Comparison of ENCODE assay signal across 8 cellular contexts in genomic region chr1:236868625-236869467, GRCh38.
DNase-seq lines count a peak whose midpoint lies in the region; ATAC-seq and TF ChIP-seq lines count a peak whose summit lies in the region.

No MANE protein-coding gene starts in this region.

- H3K9me3 Mint-ChIP-seq in CD14-positive monocyte, result peaks cover 0 to 2% (median 0%) of the 10 kb centered on the region in 7 donors
- H3K9me3 Mint-ChIP-seq in activated T-cell treated with anti-CD3 and anti-CD28 coated beads, Interleukin-2, amount 50 U/mL, for 4 hours, result no peaks in the 10 kb centered on the region

- peak; percentile 74 for ATAC-seq in GM18867 (IDR thresholded peaks at IDR 0.05; ENCODE audit: unreplicated experiment)
- peak; percentile 67 for ATAC-seq in HG03095 (IDR thresholded peaks at IDR 0.05; ENCODE audit: unreplicated experiment)
- peak in 1 of 2 donors; percentile 71 for ATAC-seq in activated T-cell treated with anti-CD3 and anti-CD28 coated beads, Interleukin-2, amount 50 U/mL, for 4 hours

- H3K27me3 Mint-ChIP-seq in CD14-positive monocyte (ENCODE audit: low read depth in 3 of 3), result no peaks in the 10 kb centered on the region
- H3K27me3 Mint-ChIP-seq in activated T-cell treated with anti-CD3 and anti-CD28 coated beads, Interleukin-2, amount 50 U/mL, for 4 hours (ENCODE audit: low read depth), result no peaks in the 10 kb centered on the region

- peaks cover 29 to 34% of the 10 kb centered on the region in 2 donors for H3K36me3 Mint-ChIP-seq in CD14-positive monocyte
- H3K36me3 Mint-ChIP-seq in activated T-cell treated with anti-CD3 and anti-CD28 coated beads, Interleukin-2, amount 50 U/mL, for 4 hours (ENCODE audit: insufficient read depth), result peaks cover 57% of the 10 kb centered on the region

- TF ChIP-seq CTCF in CD14-positive monocyte (IDR thresholded peaks at IDR 0.05), result peak; percentile 99

- H3K4me1 Mint-ChIP-seq in CD14-positive monocyte, result peaks cover 34% of the 10 kb centered on the region
- H3K4me1 Mint-ChIP-seq in activated T-cell treated with anti-CD3 and anti-CD28 coated beads, Interleukin-2, amount 50 U/mL, for 4 hours (ENCODE audit: low read depth), result no peaks in the 10 kb centered on the region

- peak overlapping the region in 4 of 7 donors; percentile 90 to 96 (median 93) for H3K27ac Mint-ChIP-seq in CD14-positive monocyte

- no peak for DNase-seq in CD14-positive monocyte (ENCODE audit: low spot score)
- peak; percentile 31 to 45 for DNase-seq in NOMO-1 (lab: John Stamatoyannopoulos, UW; ENCODE audit: unreplicated experiment in 2 of 2)
- peak; percentile 28 for DNase-seq in activated T-cell treated with anti-CD3 and anti-CD28 coated beads, Interleukin-2, amount 50 U/mL, for 4 hours
- DNase-seq in glomerular visceral epithelial cell (ENCODE audit: extremely low spot score), result peak; percentile 63
- DNase-seq in stimulated activated CD4-positive, alpha-beta T cell treated with anti-CD3 and anti-CD28 coated beads, Interleukin-12 subunit alpha, Interleukin-12 subunit beta, amount 100 ng/mL, for 48 hours (ENCODE audit: low read depth in 2 of 3, low spot score in 1 of 3), result peak; percentile 9 to 30 (median 13)
- DNase-seq in NK-92 (lab: John Stamatoyannopoulos, UW; ENCODE audit: unreplicated experiment), result no peak

- intact Hi-C loops in CD14-positive monocyte (cut with micrococcal nuclease), result loop anchor here in 1 of 2 donors (10.0 kb wide), 1 partner anchor 764 kb away; no protein-coding TSS in a partner anchor

- no peak overlapping the region for H3K4me3 Mint-ChIP-seq in CD14-positive monocyte
- no peak overlapping the region for H3K4me3 Mint-ChIP-seq in activated T-cell treated with anti-CD3 and anti-CD28 coated beads, Interleukin-2, amount 50 U/mL, for 4 hours

Comparison
In these comparisons a context has a peak if more than half of its experiments do, and no peak if none do; other contexts are left out.
1. DNase-seq: peak in NOMO-1 (2 of 2), activated T-cell treated with anti-CD3 and anti-CD28 coated beads, Interleukin-2, amount 50 U/mL, for 4 hours (single experiment), glomerular visceral epithelial cell (single experiment) and stimulated activated CD4-positive, alpha-beta T cell treated with anti-CD3 and anti-CD28 coated beads, Interleukin-12 subunit alpha, Interleukin-12 subunit beta, amount 100 ng/mL, for 48 hours (3 of 3); none in CD14-positive monocyte (single experiment) and NK-92 (single experiment).